Comparison of ENCODE assay signal across 9 cellular contexts in the genomic region with DNA sequence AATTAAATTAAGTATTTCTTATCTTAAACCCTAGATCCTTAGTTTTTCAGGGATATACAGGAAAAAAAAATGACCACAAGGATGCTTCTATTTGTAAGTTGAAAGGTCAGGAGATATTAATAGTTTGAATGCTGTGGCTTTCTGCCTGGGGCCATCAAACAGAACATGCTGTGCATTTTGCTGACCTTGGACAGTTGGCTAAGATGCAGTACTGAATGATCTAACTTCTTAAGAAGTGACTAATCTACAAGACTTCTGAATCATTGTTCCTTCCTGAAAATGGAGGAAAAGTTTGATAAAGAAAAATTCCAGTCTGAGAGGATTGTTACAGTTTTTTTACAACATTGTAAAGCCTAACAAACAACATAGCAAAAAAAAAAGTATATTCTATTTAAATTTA.
DNase-seq lines count a peak whose midpoint lies in the region; ATAC-seq, FAIRE-seq and TF ChIP-seq lines count a peak whose summit lies in the region.
"Had no signal": no experiment of that assay in that cellular context is flagged by ENCODE, and none has a peak within 500 bp of the region (broad histone marks: within the 10 kb centered on the region; RNA-seq: fewer than 3 reads in every experiment).

No MANE protein-coding gene starts in this region.

- H3K27me3 Mint-ChIP-seq in H9 (ENCODE audit: low read depth), result no peaks in the 10 kb centered on the region

- no peak overlapping the region for H2BK5ac ChIP-seq in H9 (ENCODE audit: insufficient read length, low read length)

- H3K27ac ChIP-seq in AG04450 (ENCODE audit: low read depth, low read length) (no peak overlapping the region), lung (ENCODE audit: low read depth in 1 of 2, low read length in 1 of 2) (no peak overlapping the region), H9 (ENCODE audit: insufficient read length, low read depth, low read length) (no peak overlapping the region)

- H3K4me1 ChIP-seq in lung (ENCODE audit: control insufficient read depth in 2 of 2, insufficient read depth in 2 of 2, low read length in 2 of 2), result peaks cover 3 to 17% of the 10 kb centered on the region in 2 donors
- H3K4me1 ChIP-seq in H9 (ENCODE audit: insufficient read depth, low read length), result peaks cover 7% of the 10 kb centered on the region; the same call in 1 of the 2 replicates

- CTCF ChIA-PET in AG04450 (lab: Charles Lee), result interaction anchor here (1.0 kb wide), 1 partner anchor 292 kb away, joined by 3 read pairs; no protein-coding TSS in a partner anchor

- peak; percentile 46 for FAIRE-seq in endometrium (lab: Jason Lieb, UNC)

- H3K79me1 ChIP-seq in H9 (ENCODE audit: insufficient read depth, low read depth, low read length, poor library complexity, severe bottlenecking), result no peaks in the 10 kb centered on the region

- H3K18ac ChIP-seq in H9 (ENCODE audit: insufficient read length, low read depth, low read length), result no peak overlapping the region

- no peaks in the 10 kb centered on the region for H4K20me1 ChIP-seq in H9 (ENCODE audit: control insufficient read depth, insufficient read depth, insufficient read length)

- no peak overlapping the region for H4K5ac ChIP-seq in H9 (ENCODE audit: insufficient read length, low read depth, low read length)

- H4K91ac ChIP-seq in H9 (ENCODE audit: insufficient read length, low read depth, low read length), result no peak overlapping the region

- peaks cover 0 to 6% (median 5%) of the 10 kb centered on the region in 3 experiments; a peak in 4 of 7 replicates for H3K36me3 Mint-ChIP-seq in H9 (ENCODE audit: insufficient read depth in 1 of 3, low read depth in 3 of 3)

- no peak overlapping the region for H3K9ac ChIP-seq in H9 (ENCODE audit: extremely low read depth, insufficient read length, low read length)

- no peak overlapping the region for H3K4me3 Mint-ChIP-seq in H9

- H3K9me3 ChIP-seq in AG04450 (ENCODE audit: control insufficient read depth, insufficient read depth, low read length), result peaks cover 4% of the 10 kb centered on the region; the same call in 1 of the 2 replicates
- no peaks in the 10 kb centered on the region for H3K9me3 ChIP-seq in lung (ENCODE audit: control insufficient read depth in 2 of 2, insufficient read depth in 1 of 2, low read length in 1 of 2)
- H3K9me3 ChIP-seq in H9 (ENCODE audit: control insufficient read depth, low read depth, low read length), result no peaks in the 10 kb centered on the region
- H3K9me3 ChIP-seq: Caco-2 had no signal

- H3K56ac ChIP-seq in H9 (ENCODE audit: insufficient read length, low read depth, low read length), result no peak overlapping the region

- H2BK120ac ChIP-seq in H9 (ENCODE audit: low read depth, low read length, poor library complexity, severe bottlenecking), result no peak overlapping the region

- DNase-seq in AG04450 (ENCODE audit: low read depth, low spot score) (peak; percentile 75), NCI-H460 (ENCODE audit: extremely low read depth, low read depth) (peak; percentile 38), lung (ENCODE audit: low spot score) (peak; percentile 36), NCI-H2107 (lab: John Stamatoyannopoulos, UW) (no peak), H9 (no peak), midbrain (lab: John Stamatoyannopoulos, UW) (no peak)

- ATAC-seq in lung (ENCODE audit: insufficient read depth, low FRiP score), result peak; percentile 50
- ATAC-seq in HG03565 (IDR thresholded peaks at IDR 0.05; ENCODE audit: unreplicated experiment), result no peak

- no peaks in the 10 kb centered on the region for H3K27me3 ChIP-seq in AG04450 (ENCODE audit: control insufficient read depth, insufficient read depth, low read length)
- no peaks in the 10 kb centered on the region for H3K27me3 ChIP-seq in lung (ENCODE audit: control insufficient read depth, insufficient read depth)
- no peaks in the 10 kb centered on the region for H3K27me3 ChIP-seq in H9 (ENCODE audit: insufficient read depth, low read length)

- POLR2A ChIA-PET in AG04450 (lab: Yijun Ruan, JAX), result interaction anchor here (0.6 kb wide), 1 partner anchor 154 kb away, joined by 3 read pairs; no protein-coding TSS in a partner anchor

- H3K23me2 ChIP-seq in H9 (ENCODE audit: insufficient read length, low read depth, low read length, poor library complexity, severe bottlenecking), result no peaks in the 10 kb centered on the region

- peaks cover 6 to 8% of the 10 kb centered on the region in 2 experiments; a peak in 3 of 5 replicates for H3K9me3 Mint-ChIP-seq in H9

- H2BK12ac ChIP-seq in H9 (ENCODE audit: insufficient read length, low read depth, low read length), result no peak overlapping the region

- no peak overlapping the region for H3K14ac ChIP-seq in H9 (ENCODE audit: insufficient read depth, low read length)

- H4K8ac ChIP-seq in H9 (replicated peaks; ENCODE audit: insufficient read length, low read depth, low read length), result no peak overlapping the region

- H3K4me3 ChIP-seq in AG04450 (ENCODE audit: low read depth, low read length) (no peak overlapping the region), lung (no peak overlapping the region)

- H2BK15ac ChIP-seq in H9 (ENCODE audit: low read depth, low read length), result no peak overlapping the region

- H2BK20ac ChIP-seq in H9 (ENCODE audit: low read depth, low read length, poor library complexity, severe bottlenecking), result no peak overlapping the region

- H2AK5ac ChIP-seq in H9 (ENCODE audit: insufficient read length, low read length), result no peak overlapping the region

- TF ChIP-seq CTCF in AG04450 (IDR thresholded peaks at IDR 0.05; ENCODE audit: low read depth, low read length) (no peak), lung (IDR thresholded peaks at IDR 0.05; ENCODE audit: control extremely low read depth, extremely low read depth) (no peak), H9 (conservative IDR thresholded peaks at IDR 0.05) (no peak)

- no peak overlapping the region for H3K4me2 ChIP-seq in H9 (ENCODE audit: insufficient read depth, insufficient read length, low read length)

- H3K79me2 ChIP-seq in H9 (ENCODE audit: insufficient read depth, low read length), result no peaks in the 10 kb centered on the region

- no peak overlapping the region for H3K23ac ChIP-seq in H9 (ENCODE audit: insufficient read length, low read depth, low read length)

- H3K27ac Mint-ChIP-seq in H9, result no peak overlapping the region

- H2AFZ ChIP-seq in H9 (ENCODE audit: low read length), result no peak overlapping the region

- H3K4ac ChIP-seq in H9 (ENCODE audit: low read depth, low read length), result no peak overlapping the region

- no peak overlapping the region for H3T11ph ChIP-seq in H9 (ENCODE audit: low read length)

- peaks cover 39 to 59% of the 10 kb centered on the region in 2 experiments for H3K4me1 Mint-ChIP-seq in H9

- no peaks in the 10 kb centered on the region for H3K36me3 ChIP-seq in lung (ENCODE audit: control insufficient read depth in 2 of 2, insufficient read depth in 2 of 2, low read length in 2 of 2)

Comparison
In these comparisons a context has a peak if more than half of its experiments do, and no peak if none do; other contexts are left out.
1. DNase-seq: peak in AG04450 (single experiment), NCI-H460 (single experiment) and lung (single experiment); none in NCI-H2107 (single experiment), H9 (single experiment) and midbrain (single experiment).